8 cellular contexts compared by ENCODE assay signal in genomic region chr1:167454304-167454928, GRCh38.
A peak's percentile ranks its signal among the peaks of the same experiment; 100 is the strongest.
DNase-seq lines count a peak whose midpoint lies in the region; ATAC-seq, FAIRE-seq and TF ChIP-seq lines count a peak whose summit lies in the region.

No MANE protein-coding gene starts in this region.

- no peak for ATAC-seq in CD8-positive, alpha-beta T cell
- ATAC-seq in GM12878 (no peak), HG02973 (IDR thresholded peaks at IDR 0.05; ENCODE audit: unreplicated experiment) (no peak)

- BruUV-seq in GM12878 (replicated peaks; lab: Mats Ljungman, UMichigan): no TSS peak

- peak overlapping the region; percentile 81 for H3K4me2 ChIP-seq in GM12878 (ENCODE audit: control insufficient read depth, insufficient read depth)

- H2AFZ ChIP-seq in GM12878 (ENCODE audit: control insufficient read depth, low read depth, low read length): peak overlapping the region; percentile 81

- RAD21 ChIA-PET in GM12878 (lab: Charles Lee; ENCODE audit: unreplicated experiment): interaction anchor here (0.7 to 5.5 kb wide), 8 partner anchors 14 to 209 kb away, joined by 3 to 35 read pairs (median 3); no protein-coding TSS in a partner anchor

- H3K79me2 ChIP-seq in GM12878 (ENCODE audit: control insufficient read depth, insufficient read depth, low read length): no peaks in the 10 kb centered on the region

- H3K27ac Mint-ChIP-seq in CD8-positive, alpha-beta T cell: peak overlapping the region; percentile 96

- TF ChIP-seq EP300 in GM12878 (IDR thresholded peaks at IDR 0.05; ENCODE audit: borderline replicate concordance in 1 of 2, control insufficient read depth in 1 of 2, low read depth in 2 of 2, low read length in 2 of 2): no peak

- peak overlapping the region; percentile 89 for H3K4me3 ChIP-seq in CD8-positive, alpha-beta T cell (ENCODE audit: low read depth, low read length)
- H3K4me3 ChIP-seq in Jurkat, Clone E6-1 (ENCODE audit: low read length): peak overlapping the region; percentile 62
- H3K4me3 ChIP-seq in GM12878 (peak overlapping the region; percentile 80), mesodermal cell (ENCODE audit: extremely low read depth, insufficient read depth, low read length, poor library complexity, severe bottlenecking) (peak overlapping the region; percentile 57)

- H3K9ac ChIP-seq in GM12878 (ENCODE audit: control insufficient read depth, insufficient read depth, low read length): peak overlapping the region; percentile 71

- H3K4me1 Mint-ChIP-seq in CD8-positive, alpha-beta T cell (ENCODE audit: low read depth): peaks cover 71% of the 10 kb centered on the region

- H4K20me1 ChIP-seq in GM12878 (ENCODE audit: control insufficient read depth, insufficient read depth): no peaks in the 10 kb centered on the region

- H3K4me3 Mint-ChIP-seq in CD8-positive, alpha-beta T cell: peak overlapping the region; percentile 87

- DNase-seq in CD8-positive, alpha-beta T cell: no peak
- no peak for DNase-seq in Jurkat, Clone E6-1 (ENCODE audit: low read depth, low spot score)
- no peak for DNase-seq in GM12878 (ENCODE audit: low read depth, low spot score)
- DNase-seq in dedifferentiated amniotic fluid mesenchymal stem cell (ENCODE audit: extremely low spot score): no peak
- no peak for DNase-seq in GM13977 (ENCODE audit: low spot score)
- DNase-seq in UCSD-AML1 (lab: John Stamatoyannopoulos, UW; ENCODE audit: unreplicated experiment): no peak

- peak overlapping the region; percentile 84 for H3K27ac ChIP-seq in CD8-positive, alpha-beta T cell (ENCODE audit: low read depth, low read length)
- no peak overlapping the region; the same call in 1 of the 2 replicates for H3K27ac ChIP-seq in GM12878 (ENCODE audit: control insufficient read depth, insufficient read depth)
- no peak overlapping the region for H3K27ac ChIP-seq in mesodermal cell (ENCODE audit: low read depth, low read length, severe bottlenecking)

- TF ChIP-seq RAD21 in GM12878 (IDR thresholded peaks at IDR 0.05; ENCODE audit: insufficient read depth, low read depth, low read length): no peak

- WGBS in GM12878 (ENCODE audit: insufficient coverage, insufficient replicate concordance, low lambda C conversion rate, missing lambda C conversion rate): 24% methylated on average over 21 of the region's 21 CpGs
- WGBS in mesodermal cell (ENCODE audit: insufficient coverage in 2 of 2), 2 experiments: 5 to 21% methylated on average over 15 to 18 of the region's 21 CpGs

- POLR2A ChIA-PET in CD8-positive, alpha-beta T cell (lab: Charles Lee): interaction anchor here (0.7 to 4.1 kb wide), 8 partner anchors 12 to 177 kb away, joined by 3 to 49 read pairs (median 6); partner anchors contain the start of gene CD247
- POLR2A ChIA-PET in GM12878 (lab: Charles Lee): interaction anchor here (1.2 to 2.1 kb wide), 2 partner anchors 46 to 99 kb away, joined by 6 read pairs; partner anchors contain the start of gene CREG1

- H3K27me3 Mint-ChIP-seq in CD8-positive, alpha-beta T cell (ENCODE audit: low read depth): no peaks in the 10 kb centered on the region

- CTCF ChIA-PET in CD8-positive, alpha-beta T cell (lab: Charles Lee): interaction anchor here (0.8 to 4.6 kb wide), 20 partner anchors 11 to 86 kb away, joined by 3 to 27 read pairs (median 4); partner anchors contain the start of gene CD247
- CTCF ChIA-PET in GM12878 (lab: Yijun Ruan, JAX): interaction anchor here (0.6 to 4.2 kb wide), 12 partner anchors 7 to 637 kb away, joined by 3 to 32 read pairs (median 3); partner anchors contain the start of genes CREG1 and POU2F1

- H3K4me1 ChIP-seq in CD8-positive, alpha-beta T cell (ENCODE audit: insufficient read depth, low read length): peaks cover 71% of the 10 kb centered on the region
- peaks cover 5% of the 10 kb centered on the region for H3K4me1 ChIP-seq in GM12878 (ENCODE audit: control insufficient read depth, insufficient read depth, low read length)
- no peaks in the 10 kb centered on the region for H3K4me1 ChIP-seq in mesodermal cell (ENCODE audit: control insufficient read depth, insufficient read depth, low read length, poor library complexity, severe bottlenecking)

- no peaks in the 10 kb centered on the region for H3K27me3 ChIP-seq in CD8-positive, alpha-beta T cell (ENCODE audit: insufficient read depth, low read length)
- no peaks in the 10 kb centered on the region for H3K27me3 ChIP-seq in GM12878 (replicated peaks in 1 of 2; ENCODE audit: control insufficient read depth in 2 of 2, insufficient read depth in 2 of 2, low read length in 1 of 2)

- intact Hi-C loops in CD8-positive, alpha-beta T cell (cut with DNase I, micrococcal nuclease): loop anchor here (2.0 to 10.0 kb wide), 2 partner anchors 62 to 180 kb away; partner anchors contain the start of gene RCSD1 (in 1 of the 2)
- intact Hi-C loops in GM12878 (cut with micrococcal nuclease; ENCODE audit: unreplicated experiment): no loop called here

- in situ Hi-C loops in GM12878 (cut with MboI): no loop called here
- in situ Hi-C loops in GM13977 (cut with MboI; ENCODE audit: low pct_unique_long_range_greater_than_20kb, low sequenced_read_pairs, unreplicated experiment): no loop called here

- H3K9me3 Mint-ChIP-seq in CD8-positive, alpha-beta T cell: no peaks in the 10 kb centered on the region

- TF ChIP-seq POLR2A in GM12878 (IDR thresholded peaks at IDR 0.05; ENCODE audit: low read depth, low read length): no peak

- no peak for TF ChIP-seq CTCF in CD8-positive, alpha-beta T cell (IDR thresholded peaks at IDR 0.05)
- no peak for TF ChIP-seq CTCF in GM12878 (IDR thresholded peaks at IDR 0.05 in 2 of 3, conservative IDR thresholded peaks at IDR 0.05 in 1 of 3; ENCODE audit: control insufficient read depth in 2 of 3, extremely low read depth in 1 of 3, insufficient read depth in 1 of 3, low read depth in 3 of 3, low read length in 3 of 3)
- no peak for TF ChIP-seq CTCF in GM13977 (IDR thresholded peaks at IDR 0.05; ENCODE audit: extremely low read depth, insufficient read depth, missing control alignments)

- H3K9me3 ChIP-seq in CD8-positive, alpha-beta T cell (ENCODE audit: low read length): no peaks in the 10 kb centered on the region
- no peaks in the 10 kb centered on the region for H3K9me3 ChIP-seq in GM12878 (replicated peaks; ENCODE audit: control insufficient read depth, insufficient read depth, low read length)
- H3K9me3 ChIP-seq in mesodermal cell (ENCODE audit: control insufficient read depth, low read length): no peaks in the 10 kb centered on the region

- SMC1A ChIA-PET in GM12878 (lab: Charles Lee; ENCODE audit: uncharacterized antibody, unreplicated experiment): interaction anchor here (0.8 to 5.2 kb wide), 8 partner anchors 11 to 234 kb away, joined by 3 to 34 read pairs (median 6); partner anchors contain the start of gene POU2F1

- no peaks in the 10 kb centered on the region for H3K36me3 ChIP-seq in CD8-positive, alpha-beta T cell (ENCODE audit: insufficient read depth, low read length)
- H3K36me3 ChIP-seq in GM12878 (ENCODE audit: control insufficient read depth in 2 of 2, insufficient read depth in 2 of 2, low read length in 1 of 2) (no peaks in the 10 kb centered on the region), mesodermal cell (ENCODE audit: control insufficient read depth, insufficient read depth, low read length) (no peaks in the 10 kb centered on the region)

- no peak for FAIRE-seq in GM12878 (lab: Jason Lieb, UNC)

- peaks cover 30% of the 10 kb centered on the region for H3K36me3 Mint-ChIP-seq in CD8-positive, alpha-beta T cell

TF ChIP-seq in GM12878, 131 proteins besides CTCF, POLR2A, EP300 and RAD21:
- TF ChIP-seq BHLHE40 (IDR thresholded peaks at IDR 0.05; ENCODE audit: borderline replicate concordance in 1 of 2, low read depth in 2 of 2, low read length in 1 of 2) (peak in 1 of 2 experiments; percentile 22; a peak in 1 of 4 replicates), LARP7 (IDR thresholded peaks at IDR 0.05) (0 out of 2 replicates have a peak, but pooled peaks have one; percentile 20), SMARCA5 (IDR thresholded peaks at IDR 0.05) (0 out of 2 replicates have a peak, but pooled peaks have one; percentile 11), SIX5 (IDR thresholded peaks at IDR 0.05; ENCODE audit: low read depth, low read length, severe bottlenecking) (no peak), BMI1 (IDR thresholded peaks at IDR 0.05; ENCODE audit: borderline replicate concordance) (no peak)
